In genomic region chr17:60645918-60646523, GRCh38 we compare ENCODE assay signal across 19 cellular contexts. TPM values are rescaled to one million over a fixed set of nuclear protein-coding genes. Genes with fewer than 3 reads are reported as not detected.
DNase-seq lines count a peak whose midpoint lies in the region; TF ChIP-seq lines count a peak whose summit lies in the region.
"Had no signal": no experiment of that assay in that cellular context is flagged by ENCODE, and none has a peak within 500 bp of the region (broad histone marks: within the 10 kb centered on the region; RNA-seq: fewer than 3 reads in every experiment).

No MANE protein-coding gene starts in this region.

- peaks cover 7% of the 10 kb centered on the region for H3K4me1 Mint-ChIP-seq in neural progenitor cell

- peak overlapping the region; percentile 83 for H3K27ac Mint-ChIP-seq in neural progenitor cell
- H3K27ac Mint-ChIP-seq: B cell had no signal

- H3K9ac ChIP-seq in neural progenitor cell (no peak overlapping the region), GM23248 (no peak overlapping the region)

- H3K36me3 ChIP-seq in neural progenitor cell: peaks cover 7% of the 10 kb centered on the region
- H3K36me3 ChIP-seq in GM23248 (ENCODE audit: low read depth): no peaks in the 10 kb centered on the region

- H3K27me3 ChIP-seq in neural progenitor cell: no peaks in the 10 kb centered on the region
- H3K27me3 ChIP-seq in GM23248 (replicated peaks; ENCODE audit: insufficient read depth): no peaks in the 10 kb centered on the region
- H3K27me3 ChIP-seq: heart right ventricle had no signal

- no peak for TF ChIP-seq CTCF in neural progenitor cell (IDR thresholded peaks at IDR 0.05)

- H3K9me3 Mint-ChIP-seq in neural progenitor cell: no peaks in the 10 kb centered on the region
- H3K9me3 Mint-ChIP-seq: immature natural killer cell had no signal

- DNase-seq in DMS79 (lab: John Stamatoyannopoulos, UW) (peak; percentile 48), NCI-H1417 (lab: John Stamatoyannopoulos, UW) (peak; percentile 9 to 69 (median 46)), neural progenitor cell (ENCODE audit: low spot score) (no peak), kidney glomerular epithelial cell (lab: John Stamatoyannopoulos, UW) (no peak), GM23248 (no peak), DMS53 treated with DMSO at 0.1 percent for 48 hours (lab: John Stamatoyannopoulos, UW; ENCODE audit: unreplicated experiment) (no peak)
- no peak for DNase-seq in activated CD4-positive, alpha-beta T cell treated with anti-CD3 and anti-CD28 coated beads for 48 hours
- DNase-seq: activated CD4-positive, CD25-positive, alpha-beta regulatory T cell treated with anti-CD3 and anti-CD28 coated beads, Interleukin-2, amount 50 U/mL, for 72 hours; activated gamma-delta T cell; central memory CD4-positive, alpha-beta T cell; effector CD8-positive, alpha-beta T cell; GF-D8; heart right ventricle; immature natural killer cell; NCI-H524; T-helper 9 cell had no signal

- peaks cover 53% of the 10 kb centered on the region for H3K79me2 ChIP-seq in neural progenitor cell (ENCODE audit: low read depth)
- H3K79me2 ChIP-seq in GM23248 (ENCODE audit: insufficient read depth): peaks cover 94% of the 10 kb centered on the region

- peaks cover 7% of the 10 kb centered on the region for H3F3A ChIP-seq in neural progenitor cell (ENCODE audit: low read depth)
- peaks cover 10% of the 10 kb centered on the region; the same call in 1 of the 2 replicates for H3F3A ChIP-seq in GM23248 (ENCODE audit: insufficient read depth)

- H3K9me3 ChIP-seq in neural progenitor cell (ENCODE audit: low read depth) (no peaks in the 10 kb centered on the region), GM23248 (ENCODE audit: low read depth) (no peaks in the 10 kb centered on the region)
- H3K9me3 ChIP-seq: heart right ventricle had no signal

- H3K27ac ChIP-seq in angular gyrus (ENCODE audit: low read depth, low read length) (peak overlapping the region; percentile 48), neural progenitor cell (no peak overlapping the region), GM23248 (no peak overlapping the region)

- H3K4me1 ChIP-seq in neural progenitor cell (peaks cover 3% of the 10 kb centered on the region), GM23248 (ENCODE audit: insufficient read depth) (peaks cover 23% of the 10 kb centered on the region)

- H3K4me3 ChIP-seq in neural progenitor cell: no peak overlapping the region
- H3K4me3 ChIP-seq in GM23248: no peak overlapping the region
- H3K4me3 ChIP-seq: heart right ventricle, lung had no signal

- H2AFZ ChIP-seq in neural progenitor cell (replicated peaks): no peak overlapping the region
- no peak overlapping the region for H2AFZ ChIP-seq in GM23248

- in situ Hi-C loops in GM23248 (cut with MboI): no loop called here

- H3K27me3 Mint-ChIP-seq in neural progenitor cell (ENCODE audit: insufficient read depth, low read depth): no peaks in the 10 kb centered on the region
- H3K27me3 Mint-ChIP-seq: B cell had no signal

- H3K4me2 ChIP-seq in neural progenitor cell (no peak overlapping the region), GM23248 (ENCODE audit: unreplicated experiment) (no peak overlapping the region)

- H3K9me2 ChIP-seq in GM23248 (ENCODE audit: insufficient read depth): no peaks in the 10 kb centered on the region

- no peak overlapping the region for H3K4me3 Mint-ChIP-seq in neural progenitor cell
- H3K4me3 Mint-ChIP-seq: B cell, immature natural killer cell had no signal

- peaks cover 15% of the 10 kb centered on the region for H3K36me3 Mint-ChIP-seq in neural progenitor cell

- WGBS in GM23248 (ENCODE audit: low coverage in 1 of 2, low lambda C conversion rate in 2 of 2, missing lambda C conversion rate in 2 of 2), 2 experiments: 94 to 96% methylated on average over 3 of the region's 3 CpGs

- H4K20me1 ChIP-seq in neural progenitor cell (ENCODE audit: low read depth) (peaks cover 30% of the 10 kb centered on the region), GM23248 (ENCODE audit: insufficient read depth) (peaks cover 8% of the 10 kb centered on the region; the same call in 1 of the 2 replicates)

RNA-seq across cellular contexts. Expression of gene BCAS3, which starts 31.6 kb away (rescaled TPM):
- 31.0 and 60.9 TPM in 2 replicates for total RNA-seq in neural progenitor cell (ENCODE audit: low replicate concordance)
- 19.6 and 20.2 TPM in 2 replicates for total RNA-seq in GM23248 (2014; rRNA removed; shearing (Covaris generic))
- polyA plus RNA-seq in GM23248 (2016; fragmentation: Nextera tagmentation; extraction: Ambion mirVana): 16.7 and 18.0 TPM in 2 replicates

RNA-seq across cellular contexts. Expression of gene PPM1D, which starts 46.0 kb away (rescaled TPM):
- 16.6 and 22.9 TPM in 2 replicates for total RNA-seq in neural progenitor cell (ENCODE audit: low replicate concordance)
- total RNA-seq in GM23248 (2014; rRNA removed; shearing (Covaris generic)): 7.8 and 7.9 TPM in 2 replicates
- 7.9 and 8.1 TPM in 2 replicates for polyA plus RNA-seq in GM23248 (2016; fragmentation: Nextera tagmentation; extraction: Ambion mirVana)

Comparison
In these comparisons a context has a peak if more than half of its experiments do, and no peak if none do; other contexts are left out.
1. DNase-seq: peak in DMS79 (single experiment) and NCI-H1417 (3 of 3); none in neural progenitor cell (single experiment), kidney glomerular epithelial cell (single experiment), GM23248 (single experiment), DMS53 treated with DMSO at 0.1 percent for 48 hours (single experiment) and activated CD4-positive, alpha-beta T cell treated with anti-CD3 and anti-CD28 coated beads for 48 hours (single experiment).